ENCODE assay signal across 7 cellular contexts in genomic region chr9:134434896-134435506, GRCh38.
DNase-seq lines count a peak whose midpoint lies in the region; ATAC-seq and TF ChIP-seq lines count a peak whose summit lies in the region.

No MANE protein-coding gene starts in this region.

- ATAC-seq in GM21723 (IDR thresholded peaks at IDR 0.05; ENCODE audit: unreplicated experiment): no peak

- H3K27ac ChIP-seq in HUES48 (ENCODE audit: low read depth, low read length) (peak overlapping the region; percentile 21), ovary (peak overlapping the region; percentile 85 to 87)

- TF ChIP-seq CTCF in ovary (IDR thresholded peaks at IDR 0.05): no peak

- no peak for TF ChIP-seq POLR2A in ovary (IDR thresholded peaks at IDR 0.05)

- no peak overlapping the region for H3K9ac ChIP-seq in HUES48 (ENCODE audit: low read depth, low read length)

- DNase-seq in SW480 (ENCODE audit: low spot score) (peak; percentile 61), foreskin melanocyte (peak; percentile 82), ovary (peak; percentile 97 to 99 (median 98)), NCI-H82 (lab: John Stamatoyannopoulos, UW) (no peak), NAMALWA (ENCODE audit: low spot score) (no peak)

- no peaks in the 10 kb centered on the region for H3K9me3 ChIP-seq in HUES48 (ENCODE audit: control insufficient read depth, insufficient read depth, low read length)
- no peaks in the 10 kb centered on the region for H3K9me3 ChIP-seq in ovary

- intact Hi-C loops in ovary (cut with DNase I): loop anchor here in 3 of 4 donors (2.0 to 5.0 kb wide), 2 partner anchors 108 to 110 kb away; partner anchors contain the start of gene RXRA (in 2 of the 3)

- no peaks in the 10 kb centered on the region for H3K27me3 ChIP-seq in HUES48 (ENCODE audit: control insufficient read depth, insufficient read depth, low read length)
- no peaks in the 10 kb centered on the region for H3K27me3 ChIP-seq in ovary

- H3K36me3 ChIP-seq in HUES48 (ENCODE audit: control insufficient read depth, insufficient read depth, low read length) (peaks cover 22% of the 10 kb centered on the region), ovary (no peaks in the 10 kb centered on the region)

- TF ChIP-seq EP300 in ovary (IDR thresholded peaks at IDR 0.05): no peak

- H3K4me1 ChIP-seq in HUES48 (ENCODE audit: control insufficient read depth, insufficient read depth, low read length) (no peaks in the 10 kb centered on the region), ovary (ENCODE audit: insufficient read depth) (peaks cover 32% of the 10 kb centered on the region)

- H3K4me3 ChIP-seq in HUES48 (ENCODE audit: low read depth, low read length) (no peak overlapping the region), ovary (peak overlapping the region; percentile 14)

- 1 to 2% (median 1%) methylated on average over 17 of the region's 17 CpGs for WGBS in ovary, 3 donors

Comparison
In these comparisons a context has a peak if more than half of its experiments do, and no peak if none do; other contexts are left out.
1. DNase-seq: peak in SW480 (single experiment), foreskin melanocyte (single experiment) and ovary (5 of 5); none in NCI-H82 (single experiment) and NAMALWA (single experiment).